Comparison of ENCODE assay signal across 8 cellular contexts in genomic region chr9:6024035-6024554, GRCh38. TPM values are rescaled to one million over a fixed set of nuclear protein-coding genes. Genes with fewer than 3 reads are reported as not detected.
A peak's percentile ranks its signal among the peaks of the same experiment; 100 is the strongest.
DNase-seq lines count a peak whose midpoint lies in the region; ATAC-seq and TF ChIP-seq lines count a peak whose summit lies in the region.

No MANE protein-coding gene starts in this region.

- H3K4ac ChIP-seq in trophoblast cell (ENCODE audit: low read depth, low read length), result no peak overlapping the region

- H4K12ac ChIP-seq in trophoblast cell (ENCODE audit: low read depth, low read length), result no peak overlapping the region

- H2AK5ac ChIP-seq in trophoblast cell (ENCODE audit: low read length), result no peak overlapping the region

- no peaks in the 10 kb centered on the region for H3K4me1 ChIP-seq in heart left ventricle
- H3K4me1 ChIP-seq in trophoblast cell (ENCODE audit: control insufficient read depth in 1 of 2, insufficient read depth in 2 of 2, low read length in 2 of 2), result no peaks in the 10 kb centered on the region

- DNase-seq in heart left ventricle, result no peak
- no peak for DNase-seq in Right ventricle myocardium inferior (ENCODE audit: missing footprints)
- peak; percentile 34 for DNase-seq in HEK293T (ENCODE audit: extremely low spot score)
- DNase-seq in OCI-M1 (lab: John Stamatoyannopoulos, UW), result peak; percentile 99
- no peak for DNase-seq in dorsolateral prefrontal cortex
- DNase-seq in trophoblast cell, result peak; percentile 17 to 63
- DNase-seq in NCI-H187 treated with DMSO at 0.1 percent for 48 hours (lab: John Stamatoyannopoulos, UW), result no peak

- no peak overlapping the region for H4K8ac ChIP-seq in trophoblast cell (ENCODE audit: low read depth, low read length)

- no peak overlapping the region for H3K23ac ChIP-seq in trophoblast cell (ENCODE audit: low read length)

- peak overlapping the region; percentile 20 for H3K4me2 ChIP-seq in trophoblast cell (ENCODE audit: low read length)

- TF ChIP-seq CTCF in heart left ventricle (IDR thresholded peaks at IDR 0.05) (peak in 11 of 12 donors; percentile 13 to 70 (median 49)), dorsolateral prefrontal cortex (IDR thresholded peaks at IDR 0.05 in 54 of 56, conservative IDR thresholded peaks at IDR 0.05 in 2 of 56; ENCODE audit: low read depth in 1 of 56, partially characterized antibody in 56 of 56) (peak in 53 of 56 donors; percentile 20 to 68 (median 49))

- no peak for ATAC-seq in heart left ventricle
- ATAC-seq in Right ventricle myocardium inferior, result no peak
- ATAC-seq in GM18870 (IDR thresholded peaks at IDR 0.05; ENCODE audit: unreplicated experiment), result no peak

- H3K4me3 ChIP-seq in heart left ventricle (no peak overlapping the region), dorsolateral prefrontal cortex (no peak overlapping the region), trophoblast cell (ENCODE audit: low read depth, low read length) (no peak overlapping the region)

- H2BK120ac ChIP-seq in trophoblast cell (ENCODE audit: insufficient read depth, low read length, poor library complexity), result no peak overlapping the region

- CTCF ChIA-PET in HEK293T (lab: Yijun Ruan, JAX), result interaction anchor here (0.6 to 1.6 kb wide), 4 partner anchors 12 to 193 kb away, joined by 3 to 4 read pairs (median 4); no protein-coding TSS in a partner anchor

- intact Hi-C loops in heart left ventricle (cut with DNase I), result loop anchor here in 1 of 10 donors (10.0 kb wide), 1 partner anchor 59 kb away; no protein-coding TSS in a partner anchor
- intact Hi-C loops in Right ventricle myocardium inferior (cut with DNase I), result no loop called here
- intact Hi-C loops in dorsolateral prefrontal cortex (cut with DNase I), result no loop called here

- H3K18ac ChIP-seq in trophoblast cell (ENCODE audit: low read length), result no peak overlapping the region

- POLR2A ChIA-PET in HEK293T (lab: Yijun Ruan, JAX), result interaction anchor here (1.1 to 1.5 kb wide), 2 partner anchors 9 to 16 kb away, joined by 3 to 8 read pairs; partner anchors contain the start of gene RANBP6

- H3K27ac ChIP-seq in heart left ventricle, result no peak overlapping the region
- no peak overlapping the region for H3K27ac ChIP-seq in dorsolateral prefrontal cortex
- no peak overlapping the region for H3K27ac ChIP-seq in trophoblast cell (ENCODE audit: low read depth, low read length)

- peak overlapping the region; percentile 30 for H2AFZ ChIP-seq in trophoblast cell (ENCODE audit: insufficient read depth, low read length, poor library complexity)

- H3K9me3 ChIP-seq in heart left ventricle, result no peaks in the 10 kb centered on the region
- H3K9me3 ChIP-seq in trophoblast cell (ENCODE audit: insufficient read depth, low read depth, low read length), result no peaks in the 10 kb centered on the region

- H3K79me2 ChIP-seq in trophoblast cell (ENCODE audit: control insufficient read depth, insufficient read depth, low read length, poor library complexity), result no peaks in the 10 kb centered on the region

- H3K9ac ChIP-seq in trophoblast cell (ENCODE audit: low read length), result no peak overlapping the region

- no peak overlapping the region for H2BK5ac ChIP-seq in trophoblast cell (ENCODE audit: low read depth, low read length, poor library complexity)

- no peak overlapping the region for H2BK12ac ChIP-seq in trophoblast cell (ENCODE audit: low read length)

- H3K27me3 ChIP-seq in heart left ventricle (peaks cover 0 to 6% (median 0%) of the 10 kb centered on the region in 9 donors), dorsolateral prefrontal cortex (no peaks in the 10 kb centered on the region), trophoblast cell (ENCODE audit: insufficient read depth, low read length) (no peaks in the 10 kb centered on the region)

- no peak for TF ChIP-seq POLR2A in heart left ventricle (IDR thresholded peaks at IDR 0.05)

- H3K14ac ChIP-seq in trophoblast cell (ENCODE audit: low read length), result no peak overlapping the region

- H3K36me3 ChIP-seq in heart left ventricle (no peaks in the 10 kb centered on the region), trophoblast cell (ENCODE audit: control insufficient read depth in 1 of 2, insufficient read depth in 2 of 2, low read length in 2 of 2) (no peaks in the 10 kb centered on the region)

- WGBS in heart left ventricle, 4 donors, result 35 to 55% (median 41%) methylated on average over 4 of the region's 4 CpGs
- WGBS in trophoblast cell (ENCODE audit: extremely low coverage, insufficient coverage, insufficient read length), result no CpG with 5 or more reads among the region's 4 CpGs

- no peak overlapping the region for H4K91ac ChIP-seq in trophoblast cell (ENCODE audit: low read depth, low read length)

- no peaks in the 10 kb centered on the region for H3K79me1 ChIP-seq in trophoblast cell (ENCODE audit: low read length)

TF ChIP-seq in HEK293T, 16 proteins besides CTCF, POLR2A, EP300 and RAD21:
- TF ChIP-seq TARDBP (IDR thresholded peaks at IDR 0.05) (no peak), FOXK2 (IDR thresholded peaks at IDR 0.05) (no peak), ZNF384 (IDR thresholded peaks at IDR 0.05) (no peak), LEF1 (IDR thresholded peaks at IDR 0.05; ENCODE audit: borderline replicate concordance) (no peak), NFRKB (IDR thresholded peaks at IDR 0.05) (no peak), SUZ12 (IDR thresholded peaks at IDR 0.05) (no peak), SP1 (IDR thresholded peaks at IDR 0.05) (no peak), HDGF (IDR thresholded peaks at IDR 0.05; ENCODE audit: borderline replicate concordance) (no peak)

RNA-seq across cellular contexts. Expression of gene RANBP6, which starts 8.7 kb away (rescaled TPM):
- total RNA-seq in heart left ventricle (10 to 100 TPM; 17.1 to 65.5 (median 24.1) TPM), Right ventricle myocardium inferior (24.2 TPM), dorsolateral prefrontal cortex (10 to 100 TPM; 17.7 to 48.0 (median 33.6) TPM)
- 10 to 100 TPM in 1 of 2 donors, 1 to 10 TPM in 1; 7.7 to 33.3 TPM for polyA plus RNA-seq in heart left ventricle
- polyA plus RNA-seq in trophoblast cell (2013), result 8.3 and 8.6 TPM in 2 replicates

Comparison
In these comparisons a context has a peak if more than half of its experiments do, and no peak if none do; other contexts are left out.
1. DNase-seq: peak in HEK293T (single experiment), OCI-M1 (single experiment) and trophoblast cell (2 of 2); none in heart left ventricle (0 of 5), Right ventricle myocardium inferior (single experiment), dorsolateral prefrontal cortex (0 of 10) and NCI-H187 treated with DMSO at 0.1 percent for 48 hours (single experiment).